Comparison of ENCODE assay signal across 15 cellular contexts in the genomic region with DNA sequence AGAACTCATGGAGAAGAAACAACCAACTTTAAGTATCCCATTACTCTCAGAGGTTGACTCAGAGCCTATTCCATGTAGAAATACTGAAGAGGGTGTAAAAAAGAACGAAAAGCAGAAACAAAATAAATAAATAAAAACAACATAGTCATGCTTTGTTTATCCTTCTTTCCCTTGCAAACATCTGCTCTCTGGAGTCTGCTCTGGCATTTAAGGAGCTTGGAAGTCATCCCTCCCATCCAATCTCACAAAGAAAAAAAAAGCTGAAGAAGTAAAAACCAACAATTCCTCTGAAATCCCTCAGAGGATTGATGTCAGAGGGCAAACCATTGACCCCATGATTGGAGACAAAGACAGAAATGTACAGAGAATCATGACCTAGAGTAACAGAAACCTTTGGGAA.
"Had no signal": no experiment of that assay in that cellular context is flagged by ENCODE, and none has a peak within 500 bp of the region (broad histone marks: within the 10 kb centered on the region; RNA-seq: fewer than 3 reads in every experiment).

No MANE protein-coding gene starts in this region.

- H3K36me3 Mint-ChIP-seq: natural killer cell, neural progenitor cell had no signal

- DNase-seq: central memory CD4-positive, alpha-beta T cell; effector CD4-positive, alpha-beta T cell; endodermal cell; foreskin keratinocyte; head of caudate nucleus; left colon; natural killer cell; nucleus accumbens; pancreas; psoas muscle; retina; right lobe of liver; stimulated activated naive CD4-positive, alpha-beta T cell; trophoblast cell had no signal

- H3K27ac Mint-ChIP-seq: endodermal cell, natural killer cell, neural progenitor cell had no signal

- H3K4me3 Mint-ChIP-seq: endodermal cell, natural killer cell, neural progenitor cell had no signal

- H3K4me1 Mint-ChIP-seq: natural killer cell, neural progenitor cell had no signal

- H3K9me3 Mint-ChIP-seq: endodermal cell, neural progenitor cell had no signal
